8 cellular contexts compared by ENCODE assay signal in the genomic region with DNA sequence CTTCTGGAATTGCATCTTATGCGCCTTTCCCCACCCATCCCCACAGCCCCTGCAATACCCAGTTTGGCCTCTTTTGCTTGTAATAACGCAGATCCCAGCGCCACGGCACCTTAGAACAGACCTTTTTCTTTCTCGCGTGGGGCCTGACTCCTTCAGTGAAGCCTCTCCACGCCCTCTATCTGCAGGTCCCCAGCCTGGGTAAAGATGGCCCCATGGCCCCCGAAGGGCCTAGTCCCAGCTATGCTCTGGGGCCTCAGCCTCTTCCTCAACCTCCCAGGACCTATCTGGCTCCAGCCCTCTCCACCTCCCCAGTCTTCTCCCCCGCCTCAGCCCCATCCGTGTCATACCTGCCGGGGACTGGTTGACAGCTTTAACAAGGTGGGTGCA. TPM values are rescaled to one million over a fixed set of nuclear protein-coding genes. Genes with fewer than 3 reads are reported as not detected.
DNase-seq lines count a peak whose midpoint lies in the region; ATAC-seq, FAIRE-seq and TF ChIP-seq lines count a peak whose summit lies in the region.

No MANE protein-coding gene starts in this region.

- H3K27ac Mint-ChIP-seq in HFFc6, result peak overlapping the region; percentile 89
- H3K27ac Mint-ChIP-seq in activated naive CD8-positive, alpha-beta T cell treated with anti-CD3 and anti-CD28 coated beads, Interleukin-2, amount 10 ng/mL, durations not matched to agents 7 days and 5 days, result peak overlapping the region; percentile 88

- no peaks in the 10 kb centered on the region for H3K9me3 Mint-ChIP-seq in HFFc6
- no peaks in the 10 kb centered on the region for H3K9me3 Mint-ChIP-seq in activated naive CD8-positive, alpha-beta T cell treated with anti-CD3 and anti-CD28 coated beads, Interleukin-2, amount 10 ng/mL, durations not matched to agents 7 days and 5 days

- TF ChIP-seq CTCF in AG10803 (conservative IDR thresholded peaks at IDR 0.05; ENCODE audit: low read length) (peak; percentile 27), HFFc6 (IDR thresholded peaks at IDR 0.05) (peak; percentile 56), kidney (IDR thresholded peaks at IDR 0.05; ENCODE audit: borderline replicate concordance, extremely low read depth, insufficient read depth) (peak; percentile 2), suprapubic skin (IDR thresholded peaks at IDR 0.05) (peak in 1 of 2 donors; percentile 12)

- no peak for TF ChIP-seq POLR2A in suprapubic skin (IDR thresholded peaks at IDR 0.05)

- H3K4me1 ChIP-seq in kidney (ENCODE audit: control insufficient read depth in 1 of 2, insufficient read depth in 1 of 2, low read depth in 1 of 2, low read length in 2 of 2), result peaks cover 0 to 12% of the 10 kb centered on the region in 2 donors
- H3K4me1 ChIP-seq in suprapubic skin, result peaks cover 28% of the 10 kb centered on the region

- DNase-seq in AG10803 (ENCODE audit: low read depth) (no peak), HFFc6 (no peak), kidney (no peak), suprapubic skin (ENCODE audit: low spot score in 2 of 2) (peak in 1 of 2 donors; percentile 65), GM19240 (ENCODE audit: insufficient read length, low spot score) (no peak)
- DNase-seq in activated naive CD8-positive, alpha-beta T cell treated with anti-CD3 and anti-CD28 coated beads, Interleukin-2, amount 10 ng/mL, durations not matched to agents 7 days and 5 days, result no peak

- peak overlapping the region; percentile 90 for H3K4me3 Mint-ChIP-seq in HFFc6
- H3K4me3 Mint-ChIP-seq in activated naive CD8-positive, alpha-beta T cell treated with anti-CD3 and anti-CD28 coated beads, Interleukin-2, amount 10 ng/mL, durations not matched to agents 7 days and 5 days, result peak overlapping the region; percentile 92

- peaks cover 12% of the 10 kb centered on the region for H3K36me3 Mint-ChIP-seq in HFFc6 (ENCODE audit: low read depth)
- peaks cover 7% of the 10 kb centered on the region for H3K36me3 Mint-ChIP-seq in activated naive CD8-positive, alpha-beta T cell treated with anti-CD3 and anti-CD28 coated beads, Interleukin-2, amount 10 ng/mL, durations not matched to agents 7 days and 5 days

- peaks cover 3 to 16% of the 10 kb centered on the region in 2 donors for H3K36me3 ChIP-seq in kidney (ENCODE audit: control insufficient read depth in 1 of 2, insufficient read depth in 2 of 2, low read length in 2 of 2)
- H3K36me3 ChIP-seq in suprapubic skin, result peaks cover 22% of the 10 kb centered on the region

- peak overlapping the region; percentile 91 to 95 for H3K9ac ChIP-seq in kidney (ENCODE audit: low read length in 2 of 2)

- H3K27ac ChIP-seq in kidney (ENCODE audit: low read depth in 2 of 2, low read length in 2 of 2) (peak overlapping the region in 1 of 2 donors; percentile 94), suprapubic skin (peak overlapping the region; percentile 84)

- POLR2A ChIA-PET in activated naive CD8-positive, alpha-beta T cell treated with anti-CD3 and anti-CD28 coated beads, Interleukin-2, amount 10 ng/mL, durations not matched to agents 7 days and 5 days (lab: Charles Lee), result interaction anchor here (0.6 to 2.6 kb wide), 8 partner anchors 12 to 387 kb away, joined by 3 to 31 read pairs (median 5); partner anchors contain the start of genes IL17RE, JAGN1 and SEC13

- H3K4me3 ChIP-seq in AG10803 (ENCODE audit: low read length) (peak overlapping the region; percentile 82), kidney (ENCODE audit: low read length in 2 of 2) (peak overlapping the region; percentile 67 to 89), suprapubic skin (peak overlapping the region; percentile 60)

- peaks cover 22% of the 10 kb centered on the region for H3K4me1 Mint-ChIP-seq in HFFc6 (ENCODE audit: low read depth)
- H3K4me1 Mint-ChIP-seq in activated naive CD8-positive, alpha-beta T cell treated with anti-CD3 and anti-CD28 coated beads, Interleukin-2, amount 10 ng/mL, durations not matched to agents 7 days and 5 days, result peaks cover 23% of the 10 kb centered on the region

- WGBS in suprapubic skin, result 6% methylated on average over 11 of the region's 11 CpGs

- no peak for ATAC-seq in activated naive CD8-positive, alpha-beta T cell treated with anti-CD3 and anti-CD28 coated beads, Interleukin-2, amount 10 ng/mL, durations not matched to agents 7 days and 5 days (ENCODE audit: low read depth)
- ATAC-seq in GM18870 (IDR thresholded peaks at IDR 0.05; ENCODE audit: unreplicated experiment) (no peak), GM19452 (IDR thresholded peaks at IDR 0.05; ENCODE audit: unreplicated experiment) (no peak)

- H3K9me3 ChIP-seq in kidney (ENCODE audit: control insufficient read depth in 1 of 2, low read length in 2 of 2), result no peaks in the 10 kb centered on the region
- H3K9me3 ChIP-seq in suprapubic skin, result no peaks in the 10 kb centered on the region

- TF ChIP-seq EP300 in suprapubic skin (IDR thresholded peaks at IDR 0.05), result no peak

- no peaks in the 10 kb centered on the region; the same call in 1 of the 2 replicates for H3K27me3 Mint-ChIP-seq in HFFc6 (ENCODE audit: insufficient read depth)
- H3K27me3 Mint-ChIP-seq in activated naive CD8-positive, alpha-beta T cell treated with anti-CD3 and anti-CD28 coated beads, Interleukin-2, amount 10 ng/mL, durations not matched to agents 7 days and 5 days, result no peaks in the 10 kb centered on the region

- no peak for FAIRE-seq in kidney (lab: Jason Lieb, UNC)

- no peaks in the 10 kb centered on the region for H3K27me3 ChIP-seq in suprapubic skin

- intact Hi-C loops in kidney (cut with DNase I), result no loop called here

RNA-seq across cellular contexts. Expression of gene CRELD1, which starts 0.6 kb away (rescaled TPM):
- 10 to 100 TPM; 11.3 to 22.6 (median 12.4) TPM for total RNA-seq in HFFc6 (2021; fragmentation: NEBNext Ultra II Directional; extraction: Animal tissue kit (Norgen Biotek cat#: 25700))
- total RNA-seq in activated naive CD8-positive, alpha-beta T cell treated with anti-CD3 and anti-CD28 coated beads, Interleukin-2, amount 10 ng/mL, durations not matched to agents 7 days and 5 days, result 10 to 100 TPM; 26.2 to 29.3 TPM
- total RNA-seq in kidney, result 43.2 TPM
- 56.7 TPM for polyA plus RNA-seq in kidney (ENCODE audit: insufficient read depth, low read depth, low replicate concordance)
- total RNA-seq in suprapubic skin, result 10 to 100 TPM; 18.9 to 46.7 (median 26.0) TPM

RNA-seq across cellular contexts. Expression of gene IL17RC, which starts 17.3 kb away (rescaled TPM):
- total RNA-seq in HFFc6 (2021; fragmentation: NEBNext Ultra II Directional; extraction: Animal tissue kit (Norgen Biotek cat#: 25700)), result 10 to 100 TPM; 26.3 to 33.6 (median 29.6) TPM
- total RNA-seq in activated naive CD8-positive, alpha-beta T cell treated with anti-CD3 and anti-CD28 coated beads, Interleukin-2, amount 10 ng/mL, durations not matched to agents 7 days and 5 days, result under 1 TPM in 1 of 2 experiments, not detected in 1; 0.22 TPM
- total RNA-seq in kidney (27.5 TPM), suprapubic skin (100 to 1,000 TPM in 3 of 4 donors, 10 to 100 TPM in 1; 92.5 to 185 (median 137) TPM)
- polyA plus RNA-seq in kidney (ENCODE audit: insufficient read depth, low read depth, low replicate concordance), result 31.5 TPM

RNA-seq across cellular contexts. Expression of gene PRRT3, which starts 18.0 kb away (rescaled TPM):
- total RNA-seq in HFFc6 (2021; fragmentation: NEBNext Ultra II Directional; extraction: Animal tissue kit (Norgen Biotek cat#: 25700)), result 1 to 10 TPM; 4.3 to 9.2 (median 7.7) TPM
- 1 to 10 TPM; 5.3 to 5.9 TPM for total RNA-seq in activated naive CD8-positive, alpha-beta T cell treated with anti-CD3 and anti-CD28 coated beads, Interleukin-2, amount 10 ng/mL, durations not matched to agents 7 days and 5 days
- total RNA-seq in kidney (3.9 TPM), suprapubic skin (1 to 10 TPM; 2.5 to 6.1 (median 3.0) TPM)
- 3.6 TPM for polyA plus RNA-seq in kidney (ENCODE audit: insufficient read depth, low read depth, low replicate concordance)

RNA-seq across cellular contexts. Expression of gene IL17RE, which starts 31.6 kb away (rescaled TPM):
- total RNA-seq in HFFc6 (2021; fragmentation: NEBNext Ultra II Directional; extraction: Animal tissue kit (Norgen Biotek cat#: 25700)), result under 1 TPM; 0.51 to 0.80 (median 0.65) TPM
- total RNA-seq in activated naive CD8-positive, alpha-beta T cell treated with anti-CD3 and anti-CD28 coated beads, Interleukin-2, amount 10 ng/mL, durations not matched to agents 7 days and 5 days, result 1 to 10 TPM in 1 of 2 experiments, under 1 TPM in 1; 0.94 to 1.1 TPM
- total RNA-seq in kidney, result 8.5 TPM
- polyA plus RNA-seq in kidney (ENCODE audit: insufficient read depth, low read depth, low replicate concordance), result 7.5 TPM
- total RNA-seq in suprapubic skin, result 100 to 1,000 TPM in 1 of 4 donors, 10 to 100 TPM in 3; 49.2 to 116 (median 77.8) TPM

RNA-seq across cellular contexts. Expression of gene JAGN1, which starts 43.8 kb away (rescaled TPM):
- 10 to 100 TPM; 23.9 to 28.7 (median 26.5) TPM for total RNA-seq in HFFc6 (2021; fragmentation: NEBNext Ultra II Directional; extraction: Animal tissue kit (Norgen Biotek cat#: 25700))
- total RNA-seq in activated naive CD8-positive, alpha-beta T cell treated with anti-CD3 and anti-CD28 coated beads, Interleukin-2, amount 10 ng/mL, durations not matched to agents 7 days and 5 days, result 10 to 100 TPM; 31.5 to 34.2 TPM
- total RNA-seq in kidney (30.3 TPM), suprapubic skin (10 to 100 TPM; 29.5 to 71.3 (median 49.8) TPM)
- polyA plus RNA-seq in kidney (ENCODE audit: insufficient read depth, low read depth, low replicate concordance), result 55.3 TPM

Comparison
In these comparisons a context has a peak if more than half of its experiments do, and no peak if none do; other contexts are left out.
1. RNA of gene IL17RC, which starts 17.3 kb away (total RNA-seq): 92.5 to 185 TPM in suprapubic skin, 26.3 to 33.6 TPM in HFFc6 and 27.5 TPM in kidney (single experiment); 0.22 TPM in activated naive CD8-positive, alpha-beta T cell treated with anti-CD3 and anti-CD28 coated beads, Interleukin-2, amount 10 ng/mL, durations not matched to agents 7 days and 5 days; every median in the first group is over 10 times any median in the second.
2. Peak in every context shown above with its lines, with median percentiles within 50 percentile points of each other: H3K4me3 ChIP-seq.